12 cellular contexts compared by ENCODE assay signal in genomic region chr7:149414171-149414570, GRCh38.
"Had no signal": no experiment of that assay in that cellular context is flagged by ENCODE, and none has a peak within 500 bp of the region (broad histone marks: within the 10 kb centered on the region; RNA-seq: fewer than 3 reads in every experiment).

No MANE protein-coding gene starts in this region.

- H3K4me1 ChIP-seq: ascending aorta, foreskin keratinocyte, right lobe of liver had no signal

- DNase-seq: activated CD4-positive, alpha-beta memory T cell treated with anti-CD3 and anti-CD28 coated beads, Interleukin-2, amount 10 ng/mL, durations not matched to agents 7 days and 5 days; activated CD4-positive, alpha-beta T cell treated with anti-CD3 and anti-CD28 coated beads for 36 hours; activated naive CD8-positive, alpha-beta T cell treated with anti-CD3 and anti-CD28 coated beads, Interleukin-2, amount 50 U/mL, for 24 hours; esophagus squamous epithelium; kidney; right lobe of liver; stimulated activated naive B cell treated with anti-CD40 and anti-IgM and Interleukin-4, amounts not matched to agents 10 μg/mL and 1 μg/mL and 100 μg/mL, for 72 hours; T-helper 9 cell had no signal

- H3K27me3 ChIP-seq: ascending aorta, foreskin keratinocyte, right lobe of liver, tibial nerve had no signal

- H3K36me3 ChIP-seq: ascending aorta, esophagus squamous epithelium, neutrophil, right lobe of liver, tibial nerve had no signal

- H3K27ac Mint-ChIP-seq: activated CD4-positive, alpha-beta memory T cell treated with anti-CD3 and anti-CD28 coated beads, Interleukin-2, amount 10 ng/mL, durations not matched to agents 7 days and 5 days; activated CD4-positive, alpha-beta T cell treated with anti-CD3 and anti-CD28 coated beads for 36 hours; activated naive CD8-positive, alpha-beta T cell treated with anti-CD3 and anti-CD28 coated beads, Interleukin-2, amount 50 U/mL, for 24 hours had no signal

- H3K9me3 Mint-ChIP-seq: activated CD4-positive, alpha-beta memory T cell treated with anti-CD3 and anti-CD28 coated beads, Interleukin-2, amount 10 ng/mL, durations not matched to agents 7 days and 5 days; activated naive CD8-positive, alpha-beta T cell treated with anti-CD3 and anti-CD28 coated beads, Interleukin-2, amount 50 U/mL, for 24 hours had no signal

- H3K4me3 Mint-ChIP-seq: activated CD4-positive, alpha-beta memory T cell treated with anti-CD3 and anti-CD28 coated beads, Interleukin-2, amount 10 ng/mL, durations not matched to agents 7 days and 5 days had no signal

- H3K9me3 ChIP-seq: ascending aorta, esophagus squamous epithelium, neutrophil, right lobe of liver, tibial nerve had no signal
